8 cellular contexts compared by ENCODE assay signal in the genomic region with DNA sequence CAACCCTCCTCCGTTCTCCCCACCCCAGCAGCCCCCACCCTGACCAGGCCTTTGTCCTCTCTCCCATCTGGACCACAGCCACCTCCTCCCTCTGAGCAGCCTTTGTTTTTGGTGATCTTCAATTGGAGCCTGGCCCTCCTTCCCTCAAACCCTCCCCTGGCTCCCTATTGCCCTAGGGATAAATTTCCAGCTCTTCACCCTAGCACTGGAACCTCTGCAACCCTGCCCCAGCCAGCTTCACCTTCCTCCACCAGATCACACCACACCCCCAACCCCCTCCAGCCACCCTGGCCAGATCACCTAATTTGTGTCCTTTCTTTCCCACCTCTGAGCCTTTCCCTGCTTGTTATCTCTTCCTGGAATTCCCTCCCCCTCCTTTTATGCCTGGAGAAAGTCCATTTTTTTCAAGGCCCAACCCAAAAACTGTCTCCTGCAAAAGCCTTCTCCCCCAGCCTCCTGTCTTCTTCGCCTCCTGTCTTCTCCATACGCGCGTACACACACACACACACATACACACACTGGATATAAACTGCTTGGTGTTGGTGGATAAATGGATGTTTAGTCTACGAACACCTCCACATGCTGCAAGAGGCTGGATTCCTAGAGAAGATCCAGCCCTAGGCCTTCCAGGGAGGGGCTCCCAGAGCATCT. TPM values are rescaled to one million over a fixed set of nuclear protein-coding genes. Genes with fewer than 3 reads are reported as not detected.
DNase-seq lines count a peak whose midpoint lies in the region; ATAC-seq and TF ChIP-seq lines count a peak whose summit lies in the region.

No MANE protein-coding gene starts in this region.

- no peak for DNase-seq in GM12865 (ENCODE audit: low read depth)
- DNase-seq in glutamatergic neuron = no peak
- no peak for DNase-seq in retinal pigment epithelial cell (ENCODE audit: low read depth)
- no peak for DNase-seq in stimulated activated CD4-positive, alpha-beta T cell treated with anti-CD3 and anti-CD28 coated beads, Interleukin-2, amount 100 ng/mL, for 24 hours

- ATAC-seq in SK-N-SH treated with all-trans-retinoic acid at 6 μM for 48 hours = no peak
- ATAC-seq in GM18868 (IDR thresholded peaks at IDR 0.05; ENCODE audit: unreplicated experiment) = no peak
- ATAC-seq in GM21786 (IDR thresholded peaks at IDR 0.05; ENCODE audit: unreplicated experiment) = no peak
- no peak for ATAC-seq in GM21528 (IDR thresholded peaks at IDR 0.05; ENCODE audit: low FRiP score, unreplicated experiment)

- peak overlapping the region; percentile 85 for H3K4me3 Mint-ChIP-seq in glutamatergic neuron (ENCODE audit: unreplicated experiment)

- H3K27ac Mint-ChIP-seq in glutamatergic neuron (ENCODE audit: unreplicated experiment) = no peak overlapping the region

- peaks cover 15% of the 10 kb centered on the region for H3K9me3 Mint-ChIP-seq in glutamatergic neuron (ENCODE audit: unreplicated experiment)

- no peak for TF ChIP-seq CTCF in GM12865 (IDR thresholded peaks at IDR 0.05; ENCODE audit: insufficient read depth, low read depth, low read length, missing control alignments)
- TF ChIP-seq CTCF in glutamatergic neuron (IDR thresholded peaks at IDR 0.05; ENCODE audit: partially characterized antibody, unreplicated experiment) = no peak
- TF ChIP-seq CTCF in retinal pigment epithelial cell (conservative IDR thresholded peaks at IDR 0.05; ENCODE audit: low read depth, low read length) = no peak

- no peaks in the 10 kb centered on the region for H3K36me3 Mint-ChIP-seq in glutamatergic neuron (ENCODE audit: unreplicated experiment)

- peak overlapping the region; percentile 90 for H3K4me3 ChIP-seq in GM12865 (ENCODE audit: low read depth, low read length)
- peak overlapping the region; percentile 65 for H3K4me3 ChIP-seq in retinal pigment epithelial cell (ENCODE audit: low read length)

- H3K4me1 Mint-ChIP-seq in glutamatergic neuron (ENCODE audit: low read depth, unreplicated experiment) = peaks cover 13% of the 10 kb centered on the region

- H3K27me3 Mint-ChIP-seq in glutamatergic neuron (ENCODE audit: unreplicated experiment) = peaks cover 52% of the 10 kb centered on the region

TF ChIP-seq in SK-N-SH treated with all-trans-retinoic acid at 6 μM for 48 hours, 23 proteins besides CTCF, POLR2A, EP300 and RAD21:
- TF ChIP-seq ZNF70 (CRISPR knock-in tag; IDR thresholded peaks at IDR 0.05) = 0 out of 2 replicates have a peak, but pooled peaks have one; percentile 29
- TF ChIP-seq, protein P1, sequence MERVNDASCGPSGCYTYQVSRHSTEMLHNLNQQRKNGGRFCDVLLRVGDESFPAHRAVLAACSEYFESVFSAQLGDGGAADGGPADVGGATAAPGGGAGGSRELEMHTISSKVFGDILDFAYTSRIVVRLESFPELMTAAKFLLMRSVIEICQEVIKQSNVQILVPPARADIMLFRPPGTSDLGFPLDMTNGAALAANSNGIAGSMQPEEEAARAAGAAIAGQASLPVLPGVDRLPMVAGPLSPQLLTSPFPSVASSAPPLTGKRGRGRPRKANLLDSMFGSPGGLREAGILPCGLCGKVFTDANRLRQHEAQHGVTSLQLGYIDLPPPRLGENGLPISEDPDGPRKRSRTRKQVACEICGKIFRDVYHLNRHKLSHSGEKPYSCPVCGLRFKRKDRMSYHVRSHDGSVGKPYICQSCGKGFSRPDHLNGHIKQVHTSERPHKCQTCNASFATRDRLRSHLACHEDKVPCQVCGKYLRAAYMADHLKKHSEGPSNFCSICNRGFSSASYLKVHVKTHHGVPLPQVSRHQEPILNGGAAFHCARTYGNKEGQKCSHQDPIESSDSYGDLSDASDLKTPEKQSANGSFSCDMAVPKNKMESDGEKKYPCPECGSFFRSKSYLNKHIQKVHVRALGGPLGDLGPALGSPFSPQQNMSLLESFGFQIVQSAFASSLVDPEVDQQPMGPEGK (CRISPR knock-in tag; IDR thresholded peaks at IDR 0.05; ENCODE audit: borderline replicate concordance) = no peak

RNA-seq across cellular contexts. Expression of a gene that starts 5.2 kb away (rescaled TPM):
- total RNA-seq in glutamatergic neuron (ENCODE audit: unreplicated experiment) = not detected

RNA-seq across cellular contexts. Expression of a gene that starts 28.0 kb away (rescaled TPM):
- total RNA-seq in glutamatergic neuron (ENCODE audit: unreplicated experiment) = 258 TPM

RNA-seq across cellular contexts. Expression of a gene that starts 57.0 kb away (rescaled TPM):
- total RNA-seq in glutamatergic neuron (ENCODE audit: unreplicated experiment) = not detected

RNA-seq across cellular contexts. Expression of a gene that starts 59.8 kb away (rescaled TPM):
- total RNA-seq in glutamatergic neuron (ENCODE audit: unreplicated experiment) = 32.4 TPM
